ENCODE assay signal across 10 cellular contexts in the genomic region with DNA sequence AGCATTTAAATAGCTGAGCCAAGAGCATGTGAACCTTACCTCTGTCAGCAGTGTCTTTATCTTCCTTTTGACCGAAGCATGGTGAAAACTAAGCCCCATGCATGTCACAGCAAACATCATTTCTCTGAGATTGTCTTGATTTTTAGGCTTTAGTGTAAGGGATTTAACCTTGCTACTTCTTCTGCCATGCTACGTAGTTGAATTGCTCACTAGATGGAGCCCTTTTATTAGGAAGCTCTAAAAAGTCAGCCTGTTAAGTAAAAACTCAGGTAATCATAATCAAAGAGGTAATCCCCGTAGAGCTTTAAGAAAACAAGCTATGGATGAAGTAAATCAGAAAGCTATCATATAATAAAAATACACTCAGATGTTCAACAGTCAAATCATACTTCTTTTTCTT.
DNase-seq lines count a peak whose midpoint lies in the region; ATAC-seq, FAIRE-seq and TF ChIP-seq lines count a peak whose summit lies in the region.
"Had no signal": no experiment of that assay in that cellular context is flagged by ENCODE, and none has a peak within 500 bp of the region (broad histone marks: within the 10 kb centered on the region; RNA-seq: fewer than 3 reads in every experiment).

No MANE protein-coding gene starts in this region.

- peak; percentile 32 for DNase-seq in NCI-H748 (lab: John Stamatoyannopoulos, UW; ENCODE audit: unreplicated experiment)
- DNase-seq in NCI-H748 treated with DMSO at 0.1 percent for 48 hours (lab: John Stamatoyannopoulos, UW): no peak
- DNase-seq in OCI-M1 (lab: John Stamatoyannopoulos, UW): peak; percentile 47
- DNase-seq in fibroblast of lung (ENCODE audit: low read depth in 2 of 2): peak in 1 of 2 donors; percentile 59
- DNase-seq in smooth muscle cell of the brain vasculature (ENCODE audit: low read depth, low spot score): peak; percentile 7
- no peak for DNase-seq in activated T-cell treated with anti-CD3 and anti-CD28 coated beads, Interleukin-2, amount 50 U/mL, for 4 hours
- DNase-seq in GM19239 (ENCODE audit: insufficient read length, low spot score): no peak
- DNase-seq: activated CD4-positive, alpha-beta T cell treated with anti-CD3 and anti-CD28 coated beads, Interleukin-2, amount 50 U/mL, for 1 hour; NCI-H446 had no signal

- H3K9me3 Mint-ChIP-seq in activated T-cell treated with anti-CD3 and anti-CD28 coated beads, Interleukin-2, amount 50 U/mL, for 4 hours: peaks cover 3% of the 10 kb centered on the region

- no peaks in the 10 kb centered on the region for H3K79me2 ChIP-seq in fibroblast of lung (ENCODE audit: control insufficient read depth, insufficient read depth, low read length)

- no peak overlapping the region for H3K4me3 ChIP-seq in fibroblast of lung (replicated peaks in 1 of 4; ENCODE audit: control extremely low read depth in 1 of 4, insufficient read depth in 1 of 4, low read depth in 3 of 4, low read length in 4 of 4)

- no peaks in the 10 kb centered on the region for H3K36me3 Mint-ChIP-seq in activated T-cell treated with anti-CD3 and anti-CD28 coated beads, Interleukin-2, amount 50 U/mL, for 4 hours (ENCODE audit: insufficient read depth)

- H3K4me3 Mint-ChIP-seq in activated T-cell treated with anti-CD3 and anti-CD28 coated beads, Interleukin-2, amount 50 U/mL, for 4 hours: no peak overlapping the region

- no peaks in the 10 kb centered on the region for H4K20me1 ChIP-seq in fibroblast of lung (ENCODE audit: control insufficient read depth, extremely low read depth, insufficient read depth, low read length)

- H3K9ac ChIP-seq in fibroblast of lung (ENCODE audit: insufficient read depth, low read length): no peak overlapping the region

- no peak for FAIRE-seq in GM19239 (lab: Jason Lieb, UNC)

- no peaks in the 10 kb centered on the region for H3K9me3 ChIP-seq in fibroblast of lung (ENCODE audit: control insufficient read depth, insufficient read depth, low read depth, low read length)

- no peaks in the 10 kb centered on the region for H3K27me3 Mint-ChIP-seq in activated T-cell treated with anti-CD3 and anti-CD28 coated beads, Interleukin-2, amount 50 U/mL, for 4 hours (ENCODE audit: low read depth)

- H3K36me3 ChIP-seq in fibroblast of lung (ENCODE audit: control insufficient read depth, insufficient read depth, low read length): no peaks in the 10 kb centered on the region

- H3K27me3 ChIP-seq in fibroblast of lung (ENCODE audit: control insufficient read depth, insufficient read depth, low read length): no peaks in the 10 kb centered on the region

- no peak for ATAC-seq in activated T-cell treated with anti-CD3 and anti-CD28 coated beads, Interleukin-2, amount 50 U/mL, for 4 hours
- ATAC-seq in HG03378 (IDR thresholded peaks at IDR 0.05; ENCODE audit: unreplicated experiment): no peak

- no peaks in the 10 kb centered on the region for H3K4me1 Mint-ChIP-seq in activated T-cell treated with anti-CD3 and anti-CD28 coated beads, Interleukin-2, amount 50 U/mL, for 4 hours (ENCODE audit: low read depth)

- no peaks in the 10 kb centered on the region for H3K4me1 ChIP-seq in fibroblast of lung (ENCODE audit: control insufficient read depth, extremely low read depth, insufficient read depth, low read length)

- peak; percentile 20 to 52 for TF ChIP-seq CTCF in fibroblast of lung (conservative IDR thresholded peaks at IDR 0.05 in 1 of 2, IDR thresholded peaks at IDR 0.05 in 1 of 2; ENCODE audit: low read depth in 1 of 2, low read length in 2 of 2)

- no peak overlapping the region for H2AFZ ChIP-seq in fibroblast of lung (ENCODE audit: low read length)

- H3K4me2 ChIP-seq in fibroblast of lung (ENCODE audit: extremely low read depth, insufficient read depth, low read length): no peak overlapping the region

- H3K27ac ChIP-seq in fibroblast of lung (ENCODE audit: insufficient read depth, low read length): no peak overlapping the region

Comparison
In these comparisons a context has a peak if more than half of its experiments do, and no peak if none do; other contexts are left out.
1. DNase-seq: peak in NCI-H748 (single experiment), OCI-M1 (single experiment) and smooth muscle cell of the brain vasculature (single experiment); none in NCI-H748 treated with DMSO at 0.1 percent for 48 hours (single experiment), activated T-cell treated with anti-CD3 and anti-CD28 coated beads, Interleukin-2, amount 50 U/mL, for 4 hours (single experiment) and GM19239 (single experiment).